ENCODE assay signal across 8 cellular contexts in the genomic region with DNA sequence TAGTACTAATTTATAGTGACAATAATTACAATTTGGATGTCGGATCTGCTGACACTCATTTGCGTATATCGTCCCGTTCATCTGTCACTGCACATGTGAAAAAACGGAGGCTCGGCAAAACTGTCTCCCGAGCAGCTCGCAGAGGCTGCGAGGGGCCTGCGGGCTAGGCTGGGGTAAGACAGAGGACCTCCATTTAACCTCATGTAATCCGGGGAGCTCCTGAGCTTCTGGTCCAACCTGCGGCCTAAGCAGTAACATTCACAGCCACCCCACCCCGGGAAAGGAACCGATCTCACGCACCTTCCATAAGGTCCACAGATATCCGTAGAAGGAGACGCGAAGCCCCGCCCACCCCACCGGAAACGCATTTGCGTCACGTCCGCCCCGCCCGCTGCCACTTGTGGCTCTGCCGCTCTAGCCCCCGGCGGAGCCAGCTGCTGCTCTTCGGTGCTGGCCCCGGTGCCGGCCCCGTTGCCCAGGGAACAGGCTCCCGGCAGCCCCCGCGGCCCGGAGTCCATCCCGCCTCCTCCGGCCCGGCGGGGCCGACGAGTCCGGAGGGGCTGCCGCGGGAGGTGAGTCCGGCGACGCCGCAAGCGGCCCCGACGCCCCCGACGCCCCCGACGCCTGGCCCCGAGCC. TPM values are rescaled to one million over a fixed set of nuclear protein-coding genes. Genes with fewer than 3 reads are reported as not detected.
A peak's percentile ranks its signal among the peaks of the same experiment; 100 is the strongest.
DNase-seq lines count a peak whose midpoint lies in the region; ATAC-seq and TF ChIP-seq lines count a peak whose summit lies in the region.

A gene (minus strand): TSS at position 346 of the 637 bp plus-strand sequence. CDS start 39 bp downstream, at position 307.
A gene with protein sequence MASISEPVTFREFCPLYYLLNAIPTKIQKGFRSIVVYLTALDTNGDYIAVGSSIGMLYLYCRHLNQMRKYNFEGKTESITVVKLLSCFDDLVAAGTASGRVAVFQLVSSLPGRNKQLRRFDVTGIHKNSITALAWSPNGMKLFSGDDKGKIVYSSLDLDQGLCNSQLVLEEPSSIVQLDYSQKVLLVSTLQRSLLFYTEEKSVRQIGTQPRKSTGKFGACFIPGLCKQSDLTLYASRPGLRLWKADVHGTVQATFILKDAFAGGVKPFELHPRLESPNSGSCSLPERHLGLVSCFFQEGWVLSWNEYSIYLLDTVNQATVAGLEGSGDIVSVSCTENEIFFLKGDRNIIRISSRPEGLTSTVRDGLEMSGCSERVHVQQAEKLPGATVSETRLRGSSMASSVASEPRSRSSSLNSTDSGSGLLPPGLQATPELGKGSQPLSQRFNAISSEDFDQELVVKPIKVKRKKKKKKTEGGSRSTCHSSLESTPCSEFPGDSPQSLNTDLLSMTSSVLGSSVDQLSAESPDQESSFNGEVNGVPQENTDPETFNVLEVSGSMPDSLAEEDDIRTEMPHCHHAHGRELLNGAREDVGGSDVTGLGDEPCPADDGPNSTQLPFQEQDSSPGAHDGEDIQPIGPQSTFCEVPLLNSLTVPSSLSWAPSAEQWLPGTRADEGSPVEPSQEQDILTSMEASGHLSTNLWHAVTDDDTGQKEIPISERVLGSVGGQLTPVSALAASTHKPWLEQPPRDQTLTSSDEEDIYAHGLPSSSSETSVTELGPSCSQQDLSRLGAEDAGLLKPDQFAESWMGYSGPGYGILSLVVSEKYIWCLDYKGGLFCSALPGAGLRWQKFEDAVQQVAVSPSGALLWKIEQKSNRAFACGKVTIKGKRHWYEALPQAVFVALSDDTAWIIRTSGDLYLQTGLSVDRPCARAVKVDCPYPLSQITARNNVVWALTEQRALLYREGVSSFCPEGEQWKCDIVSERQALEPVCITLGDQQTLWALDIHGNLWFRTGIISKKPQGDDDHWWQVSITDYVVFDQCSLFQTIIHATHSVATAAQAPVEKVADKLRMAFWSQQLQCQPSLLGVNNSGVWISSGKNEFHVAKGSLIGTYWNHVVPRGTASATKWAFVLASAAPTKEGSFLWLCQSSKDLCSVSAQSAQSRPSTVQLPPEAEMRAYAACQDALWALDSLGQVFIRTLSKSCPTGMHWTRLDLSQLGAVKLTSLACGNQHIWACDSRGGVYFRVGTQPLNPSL (N-terminal part only) (plus strand): TSS at position 397 of the 637 bp plus-strand sequence. CDS start 13,781 bp downstream, outside the sequence.

- peak within 1 kb of the TSS; percentile 92 for H4K12ac ChIP-seq in trophoblast cell (ENCODE audit: low read depth, low read length)

- H3K23ac ChIP-seq in trophoblast cell (ENCODE audit: low read length), result no peak within 1 kb of the TSS

- peaks cover 16% of the 10 kb centered on the region for H3K36me3 ChIP-seq in adipocyte (ENCODE audit: control insufficient read depth, insufficient read depth, low read length, severe bottlenecking)
- peaks cover 0 to 2% of the 10 kb centered on the region in 2 experiments for H3K36me3 ChIP-seq in trophoblast cell (ENCODE audit: control insufficient read depth in 1 of 2, insufficient read depth in 2 of 2, low read length in 2 of 2)
- H3K36me3 ChIP-seq in tibial nerve, result peaks cover 0 to 13% (median 6%) of the 10 kb centered on the region in 3 donors

- H3K9ac ChIP-seq in adipocyte (ENCODE audit: low read length) (peak within 1 kb of the TSS; percentile 99), trophoblast cell (ENCODE audit: low read length) (peak within 1 kb of the TSS; percentile 87)

- peak; percentile 97 for DNase-seq in NCI-H1436 (lab: John Stamatoyannopoulos, UW)
- DNase-seq in SW480 (ENCODE audit: low spot score), result peak; percentile 98
- peak; percentile 99 for DNase-seq in adipocyte (ENCODE audit: low read depth)
- DNase-seq in cardiac septum (ENCODE audit: low spot score), result peak; percentile 100
- DNase-seq in trophoblast cell, result peak; percentile 98
- DNase-seq in tibial nerve (ENCODE audit: low spot score in 2 of 2), result peak; percentile 97 to 98

- H3K4me3 ChIP-seq in GM12875 (ENCODE audit: low read depth, low read length) (peak within 1 kb of the TSS; percentile 70), adipocyte (ENCODE audit: low read length) (peak within 1 kb of the TSS; percentile 98), trophoblast cell (ENCODE audit: low read depth, low read length) (peak within 1 kb of the TSS; percentile 88), tibial nerve (peak within 1 kb of the TSS; percentile 76 to 96 (median 92))

- H2AK5ac ChIP-seq in trophoblast cell (ENCODE audit: low read length), result peak within 1 kb of the TSS; percentile 75

- peaks cover 10% of the 10 kb centered on the region for H3K79me1 ChIP-seq in trophoblast cell (ENCODE audit: low read length)

- peak; percentile 52 to 83 for TF ChIP-seq POLR2A in tibial nerve (IDR thresholded peaks at IDR 0.05)

- peak within 1 kb of the TSS; percentile 94 for H4K8ac ChIP-seq in trophoblast cell (ENCODE audit: low read depth, low read length)

- no peaks in the 10 kb centered on the region for H3K9me3 ChIP-seq in adipocyte (ENCODE audit: control insufficient read depth, low read length)
- no peaks in the 10 kb centered on the region for H3K9me3 ChIP-seq in trophoblast cell (ENCODE audit: insufficient read depth, low read depth, low read length)
- no peaks in the 10 kb centered on the region for H3K9me3 ChIP-seq in tibial nerve

- H2BK5ac ChIP-seq in trophoblast cell (ENCODE audit: low read depth, low read length, poor library complexity), result peak within 1 kb of the TSS; percentile 53

- peak within 1 kb of the TSS; percentile 49 for H3K27ac ChIP-seq in trophoblast cell (ENCODE audit: low read depth, low read length)
- peak within 1 kb of the TSS; percentile 94 to 98 (median 96) for H3K27ac ChIP-seq in tibial nerve

- H3K18ac ChIP-seq in trophoblast cell (ENCODE audit: low read length), result peak within 1 kb of the TSS; percentile 85

- peak within 1 kb of the TSS; percentile 73 for H3K4me2 ChIP-seq in trophoblast cell (ENCODE audit: low read length)

- peaks cover 7% of the 10 kb centered on the region for H3K79me2 ChIP-seq in trophoblast cell (ENCODE audit: control insufficient read depth, insufficient read depth, low read length, poor library complexity)

- intact Hi-C loops in cardiac septum (cut with DNase I), result loop anchor here (5.0 kb wide), 1 partner anchor 40 kb away; no protein-coding TSS in a partner anchor

- peak within 1 kb of the TSS; percentile 89 for H2AFZ ChIP-seq in trophoblast cell (ENCODE audit: insufficient read depth, low read length, poor library complexity)

- no CpG with 5 or more reads among the region's 58 CpGs for WGBS in trophoblast cell (ENCODE audit: extremely low coverage, insufficient coverage, insufficient read length)
- 0% methylated on average over 16 to 29 of the region's 58 CpGs for WGBS in tibial nerve, 2 donors

- H2BK12ac ChIP-seq in trophoblast cell (ENCODE audit: low read length), result no peak within 1 kb of the TSS

- TF ChIP-seq CTCF in GM12875 (IDR thresholded peaks at IDR 0.05; ENCODE audit: borderline replicate concordance, insufficient read depth, low read depth, low read length), result no peak
- peak in 1 of 5 experiments; percentile 33 for TF ChIP-seq CTCF in tibial nerve (IDR thresholded peaks at IDR 0.05)

- peak within 1 kb of the TSS; percentile 86 for H3K14ac ChIP-seq in trophoblast cell (ENCODE audit: low read length)

- H3K27me3 ChIP-seq in adipocyte (replicated peaks; ENCODE audit: control insufficient read depth, insufficient read depth, low read length) (no peaks in the 10 kb centered on the region), trophoblast cell (ENCODE audit: insufficient read depth, low read length) (no peaks in the 10 kb centered on the region), tibial nerve (no peaks in the 10 kb centered on the region)

- H4K91ac ChIP-seq in trophoblast cell (ENCODE audit: low read depth, low read length), result peak within 1 kb of the TSS; percentile 91

- peak; percentile 76 to 78 for TF ChIP-seq EP300 in tibial nerve (IDR thresholded peaks at IDR 0.05)

- H2BK120ac ChIP-seq in trophoblast cell (ENCODE audit: insufficient read depth, low read length, poor library complexity), result peak within 1 kb of the TSS; percentile 76

- peaks cover 16% of the 10 kb centered on the region for H3K4me1 ChIP-seq in adipocyte (ENCODE audit: control insufficient read depth, insufficient read depth, low read length)
- peaks cover 5 to 10% of the 10 kb centered on the region in 2 experiments for H3K4me1 ChIP-seq in trophoblast cell (ENCODE audit: control insufficient read depth in 1 of 2, insufficient read depth in 2 of 2, low read length in 2 of 2)
- peaks cover 0 to 44% (median 23%) of the 10 kb centered on the region in 4 donors for H3K4me1 ChIP-seq in tibial nerve

- peak within 1 kb of the TSS; percentile 65 for H3K4ac ChIP-seq in trophoblast cell (ENCODE audit: low read depth, low read length)

- peak; percentile 96 for ATAC-seq in HG02798 (IDR thresholded peaks at IDR 0.05; ENCODE audit: poor library complexity, unreplicated experiment)

RNA-seq across cellular contexts. Expression of the first gene that starts in this region (rescaled TPM):
- total RNA-seq in cardiac septum (24.5 TPM), tibial nerve (10 to 100 TPM; 21.2 to 40.2 (median 31.2) TPM)
- polyA plus RNA-seq in trophoblast cell (2013), result 22.1 and 23.0 TPM in 2 replicates

RNA-seq across cellular contexts. Expression of the second gene that starts in this region (rescaled TPM):
- 28.0 TPM for total RNA-seq in cardiac septum
- 6.6 and 6.9 TPM in 2 replicates for polyA plus RNA-seq in trophoblast cell (2013)
- total RNA-seq in tibial nerve, result 10 to 100 TPM; 21.2 to 77.7 (median 32.8) TPM

Comparison
In these comparisons a context has a peak if more than half of its experiments do, and no peak if none do; other contexts are left out.
1. Peak in every context shown above with its lines: DNase-seq, ATAC-seq, H3K4me3 ChIP-seq and H3K27ac ChIP-seq.